ENCODE assay signal across 8 cellular contexts in the genomic region with DNA sequence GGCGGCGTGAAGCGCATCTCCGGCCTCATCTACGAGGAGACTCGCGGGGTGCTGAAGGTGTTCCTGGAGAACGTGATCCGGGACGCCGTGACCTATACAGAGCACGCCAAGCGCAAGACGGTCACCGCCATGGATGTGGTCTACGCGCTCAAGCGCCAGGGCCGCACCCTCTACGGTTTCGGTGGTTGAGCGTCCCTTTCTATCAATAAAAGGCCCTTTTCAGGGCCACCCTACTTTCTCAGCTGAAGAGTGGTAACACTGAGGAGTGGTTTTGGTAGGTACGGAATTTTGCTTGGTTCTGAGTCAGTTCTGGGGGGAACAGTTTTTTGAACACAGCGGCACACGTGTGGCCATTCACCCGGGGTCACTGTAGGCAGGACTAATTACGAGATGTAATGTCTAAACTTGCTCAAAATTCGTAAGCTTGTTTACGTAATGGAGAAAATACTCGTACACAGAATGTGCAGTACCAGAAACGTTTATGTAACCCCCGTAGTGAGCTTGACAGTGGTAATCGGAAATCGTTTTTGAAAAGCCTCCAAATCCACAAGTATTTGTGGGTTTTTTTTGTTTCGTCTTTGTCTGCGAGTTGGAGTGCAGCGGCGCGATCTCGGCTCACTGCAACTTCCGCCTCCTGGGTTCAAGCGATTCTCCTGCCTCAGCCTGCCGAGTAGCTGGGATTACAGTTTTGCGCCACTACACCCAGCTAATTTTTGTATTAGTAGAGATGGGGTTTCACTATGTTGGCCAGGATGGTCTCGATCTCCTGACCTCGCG.
DNase-seq lines count a peak whose midpoint lies in the region; ATAC-seq and TF ChIP-seq lines count a peak whose summit lies in the region.
"Not testable (repeated sequence)": the region's sequence is repeated elsewhere in the genome, so short reads cannot be mapped to it uniquely, and the experiment has no call there.

No MANE protein-coding gene starts in this region.

- not testable (repeated sequence) for H3K27me3 Mint-ChIP-seq in dendritic cell treated with granulocyte-macrophage colony-stimulating factor and Interleukin-4, amounts not matched to agents 40 ng/mL and 50 ng/mL, for 4 days

- H3K4me2 ChIP-seq in smooth muscle cell = peak overlapping the region; percentile 97

- peak overlapping the region; percentile 32 to 50 for H3K4me3 ChIP-seq in left lung
- H3K4me3 ChIP-seq in smooth muscle cell = peak overlapping the region; percentile 90

- H3K9me3 Mint-ChIP-seq in dendritic cell treated with granulocyte-macrophage colony-stimulating factor and Interleukin-4, amounts not matched to agents 40 ng/mL and 50 ng/mL, for 4 days = not testable (repeated sequence)

- H3K4me1 Mint-ChIP-seq in dendritic cell treated with granulocyte-macrophage colony-stimulating factor and Interleukin-4, amounts not matched to agents 40 ng/mL and 50 ng/mL, for 4 days (ENCODE audit: low read depth) = not testable (repeated sequence)

- ATAC-seq in GM19455 (IDR thresholded peaks at IDR 0.05; ENCODE audit: unreplicated experiment) = peak; percentile 75
- ATAC-seq in HG03196 (IDR thresholded peaks at IDR 0.05; ENCODE audit: unreplicated experiment) = peak; percentile 63
- peak; percentile 77 for ATAC-seq in left lung

- not testable (repeated sequence) for H3K9me3 ChIP-seq in left lung; smooth muscle cell (replicated peaks; ENCODE audit: low read depth)

- H4K20me1 ChIP-seq in smooth muscle cell (ENCODE audit: low read depth) = not testable (repeated sequence)

- intact Hi-C loops in dendritic cell treated with granulocyte-macrophage colony-stimulating factor and Interleukin-4, amounts not matched to agents 40 ng/mL and 50 ng/mL, for 4 days (cut with micrococcal nuclease); left lung (cut with DNase I): not testable (repeated sequence)

- H3K9ac ChIP-seq in smooth muscle cell (ENCODE audit: low read depth) = peak overlapping the region; percentile 49

- WGBS in smooth muscle cell (ENCODE audit: low lambda C conversion rate) = under 1% methylated on average over 34 of the region's 47 CpGs

- not testable (repeated sequence) for TF ChIP-seq CTCF in left lung (IDR thresholded peaks at IDR 0.05); smooth muscle cell (IDR thresholded peaks at IDR 0.05; ENCODE audit: borderline replicate concordance, insufficient read depth, poor library complexity, severe bottlenecking)

- not testable (repeated sequence) for H3K79me2 ChIP-seq in smooth muscle cell (ENCODE audit: low read depth)

- DNase-seq in COR-L47 (lab: John Stamatoyannopoulos, UW) (peak; percentile 25), NCI-H526 (lab: John Stamatoyannopoulos, UW) (peak; percentile 36 to 54)
- peak; percentile 55 for DNase-seq in activated CD4-positive, CD25-positive, alpha-beta regulatory T cell treated with anti-CD3 and anti-CD28 coated beads, Interleukin-2, amount 50 U/mL, for 72 hours
- DNase-seq in left lung; smooth muscle cell (lab: John Stamatoyannopoulos, UW; ENCODE audit: unreplicated experiment): not testable (repeated sequence)

- H3K27ac ChIP-seq in left lung (peak overlapping the region; percentile 59 to 88), smooth muscle cell (ENCODE audit: low read depth) (peak overlapping the region; percentile 84)

- H2AFZ ChIP-seq in smooth muscle cell (ENCODE audit: low read depth) = peak overlapping the region; percentile 36

- not testable (repeated sequence) for H3K4me1 ChIP-seq in left lung
- H3K4me1 ChIP-seq in smooth muscle cell (ENCODE audit: low read depth) = peaks cover 11% of the 10 kb centered on the region

- H3K4me3 Mint-ChIP-seq in dendritic cell treated with granulocyte-macrophage colony-stimulating factor and Interleukin-4, amounts not matched to agents 40 ng/mL and 50 ng/mL, for 4 days = peak overlapping the region; percentile 83

- peak overlapping the region; percentile 94 for H3K27ac Mint-ChIP-seq in dendritic cell treated with granulocyte-macrophage colony-stimulating factor and Interleukin-4, amounts not matched to agents 40 ng/mL and 50 ng/mL, for 4 days

- peaks cover 0 to 21% of the 10 kb centered on the region in 2 donors for H3K27me3 ChIP-seq in left lung
- not testable (repeated sequence) for H3K27me3 ChIP-seq in smooth muscle cell (ENCODE audit: low read depth)

- H3F3A ChIP-seq in smooth muscle cell (ENCODE audit: low read depth) = not testable (repeated sequence)

- not testable (repeated sequence) for H3K36me3 Mint-ChIP-seq in dendritic cell treated with granulocyte-macrophage colony-stimulating factor and Interleukin-4, amounts not matched to agents 40 ng/mL and 50 ng/mL, for 4 days (ENCODE audit: low read depth)

- not testable (repeated sequence) for H3K36me3 ChIP-seq in left lung; smooth muscle cell (ENCODE audit: low read depth)
